Comparison of ENCODE assay signal across 1 cellular context in the genomic region with DNA sequence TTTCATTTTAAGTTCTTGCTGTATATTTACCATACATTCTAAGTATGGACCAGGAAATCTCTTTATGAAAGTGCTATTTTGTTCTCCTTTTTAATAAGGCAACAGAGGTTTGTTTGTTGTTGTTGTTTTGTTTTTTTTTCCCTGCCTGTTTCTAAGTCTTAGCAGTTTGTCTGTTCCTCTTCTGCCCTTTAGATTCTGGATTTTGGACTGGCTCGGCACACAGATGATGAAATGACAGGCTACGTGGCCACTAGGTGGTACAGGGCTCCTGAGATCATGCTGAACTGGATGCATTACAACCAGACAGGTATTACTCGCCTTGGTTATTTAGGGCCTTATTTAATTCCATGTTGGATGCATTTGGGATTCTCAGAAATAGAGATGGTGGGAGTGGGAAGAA.
TF ChIP-seq lines count a peak whose summit lies in the region.

No MANE protein-coding gene starts in this region.

TF ChIP-seq in GM12878, 131 proteins besides CTCF, POLR2A, EP300 and RAD21:
- no peak for TF ChIP-seq ZBTB33 (IDR thresholded peaks at IDR 0.05)
- TF ChIP-seq SKIL (IDR thresholded peaks at IDR 0.05; ENCODE audit: low read depth, poor library complexity, severe bottlenecking): no peak
- no peak for TF ChIP-seq SMAD5 (IDR thresholded peaks at IDR 0.05; ENCODE audit: low read depth)
- no peak for TF ChIP-seq ZNF207 (IDR thresholded peaks at IDR 0.05; ENCODE audit: borderline replicate concordance)
- TF ChIP-seq IKZF1 (conservative IDR thresholded peaks at IDR 0.05): no peak
- no peak for TF ChIP-seq POU2F2 (IDR thresholded peaks at IDR 0.05; ENCODE audit: borderline replicate concordance, low read depth, low read length)
- no peak for TF ChIP-seq KDM1A (IDR thresholded peaks at IDR 0.05; ENCODE audit: borderline replicate concordance)
- TF ChIP-seq CUX1 (IDR thresholded peaks at IDR 0.05; ENCODE audit: insufficient replicate concordance, low read depth, low read length): no peak
- no peak for TF ChIP-seq MYC (IDR thresholded peaks at IDR 0.05; ENCODE audit: insufficient read depth, insufficient read length, insufficient replicate concordance, low read length, severe bottlenecking)
- TF ChIP-seq, protein P1, sequence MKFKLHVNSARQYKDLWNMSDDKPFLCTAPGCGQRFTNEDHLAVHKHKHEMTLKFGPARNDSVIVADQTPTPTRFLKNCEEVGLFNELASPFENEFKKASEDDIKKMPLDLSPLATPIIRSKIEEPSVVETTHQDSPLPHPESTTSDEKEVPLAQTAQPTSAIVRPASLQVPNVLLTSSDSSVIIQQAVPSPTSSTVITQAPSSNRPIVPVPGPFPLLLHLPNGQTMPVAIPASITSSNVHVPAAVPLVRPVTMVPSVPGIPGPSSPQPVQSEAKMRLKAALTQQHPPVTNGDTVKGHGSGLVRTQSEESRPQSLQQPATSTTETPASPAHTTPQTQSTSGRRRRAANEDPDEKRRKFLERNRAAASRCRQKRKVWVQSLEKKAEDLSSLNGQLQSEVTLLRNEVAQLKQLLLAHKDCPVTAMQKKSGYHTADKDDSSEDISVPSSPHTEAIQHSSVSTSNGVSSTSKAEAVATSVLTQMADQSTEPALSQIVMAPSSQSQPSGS (IDR thresholded peaks at IDR 0.05; ENCODE audit: low read length): no peak
- TF ChIP-seq, protein P2, sequence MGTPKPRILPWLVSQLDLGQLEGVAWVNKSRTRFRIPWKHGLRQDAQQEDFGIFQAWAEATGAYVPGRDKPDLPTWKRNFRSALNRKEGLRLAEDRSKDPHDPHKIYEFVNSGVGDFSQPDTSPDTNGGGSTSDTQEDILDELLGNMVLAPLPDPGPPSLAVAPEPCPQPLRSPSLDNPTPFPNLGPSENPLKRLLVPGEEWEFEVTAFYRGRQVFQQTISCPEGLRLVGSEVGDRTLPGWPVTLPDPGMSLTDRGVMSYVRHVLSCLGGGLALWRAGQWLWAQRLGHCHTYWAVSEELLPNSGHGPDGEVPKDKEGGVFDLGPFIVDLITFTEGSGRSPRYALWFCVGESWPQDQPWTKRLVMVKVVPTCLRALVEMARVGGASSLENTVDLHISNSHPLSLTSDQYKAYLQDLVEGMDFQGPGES (IDR thresholded peaks at IDR 0.05): no peak
